In the genomic region with DNA sequence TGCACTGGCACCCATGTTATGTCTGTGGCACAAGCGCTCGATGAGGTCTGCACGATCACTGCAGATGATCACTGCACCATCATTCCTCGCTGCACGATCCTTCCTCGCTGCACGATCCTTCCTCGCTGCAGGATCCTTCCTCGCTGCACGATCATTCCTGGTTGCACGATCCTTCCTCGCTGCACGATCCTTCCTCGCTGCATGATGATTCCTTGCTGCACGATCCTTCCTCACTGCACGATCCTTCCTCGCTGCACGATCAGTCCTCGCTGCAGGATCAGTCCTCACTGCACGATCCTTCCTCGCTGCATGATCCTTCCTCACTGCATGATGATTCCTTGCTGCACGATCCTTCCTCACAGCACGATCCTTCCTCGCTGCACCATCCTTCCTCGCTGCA, we compare ENCODE assay signal across 1 cellular context.
TF ChIP-seq lines count a peak whose summit lies in the region.

No MANE protein-coding gene starts in this region.

TF ChIP-seq in IMR-90, 13 proteins besides CTCF, POLR2A, EP300 and RAD21:
- TF ChIP-seq RFX5 (IDR thresholded peaks at IDR 0.05; ENCODE audit: low read depth, low read length): no peak
- TF ChIP-seq FOS (IDR thresholded peaks at IDR 0.05; ENCODE audit: low read depth, low read length): no peak
- TF ChIP-seq NFE2L2 (IDR thresholded peaks at IDR 0.05; ENCODE audit: low read depth, low read length): no peak
- TF ChIP-seq SMC3 (IDR thresholded peaks at IDR 0.05; ENCODE audit: low read depth, low read length): no peak
